ENCODE assay signal across 35 cellular contexts in genomic region chr9:132711846-132712245, GRCh38. TPM values are rescaled to one million over a fixed set of nuclear protein-coding genes. Genes with fewer than 3 reads are reported as not detected.
A peak's percentile ranks its signal among the peaks of the same experiment; 100 is the strongest.
DNase-seq lines count a peak whose midpoint lies in the region; ATAC-seq and TF ChIP-seq lines count a peak whose summit lies in the region.
"Had no signal": no experiment of that assay in that cellular context is flagged by ENCODE, and none has a peak within 500 bp of the region (broad histone marks: within the 10 kb centered on the region; RNA-seq: fewer than 3 reads in every experiment).

No MANE protein-coding gene starts in this region.

- no peak for TF ChIP-seq POLR2A in esophagus muscularis mucosa (IDR thresholded peaks at IDR 0.05; ENCODE audit: low read depth)

- no peak overlapping the region for H3K4me2 ChIP-seq in trophoblast cell (ENCODE audit: low read length)
- H3K4me2 ChIP-seq: A549; BLaER1; BLaER1 treated with 17β-estradiol and CSF1 and Interleukin-3, amounts not matched to agents 10 nM and 100 nM had no signal

- no peaks in the 10 kb centered on the region for H3K79me2 ChIP-seq in trophoblast cell (ENCODE audit: control insufficient read depth, insufficient read depth, low read length, poor library complexity)

- H3K27ac Mint-ChIP-seq in type B pancreatic cell = no peak overlapping the region
- H3K27ac Mint-ChIP-seq: B cell; CD4-positive, alpha-beta memory T cell; CD4-positive, alpha-beta T cell; CD4-positive, CD25-positive, alpha-beta regulatory T cell; CD8-positive, alpha-beta memory T cell; CD8-positive, alpha-beta T cell had no signal

- no peak overlapping the region for H4K91ac ChIP-seq in trophoblast cell (ENCODE audit: low read depth, low read length)

- no peak overlapping the region for H3K18ac ChIP-seq in trophoblast cell (ENCODE audit: low read length)

- H2BK5ac ChIP-seq in trophoblast cell (ENCODE audit: low read depth, low read length, poor library complexity) = no peak overlapping the region

- H2BK12ac ChIP-seq in trophoblast cell (ENCODE audit: low read length) = no peak overlapping the region

- no peak overlapping the region for H2BK120ac ChIP-seq in trophoblast cell (ENCODE audit: insufficient read depth, low read length, poor library complexity)

- H3K4me1 ChIP-seq in esophagus muscularis mucosa (no peaks in the 10 kb centered on the region), trophoblast cell (ENCODE audit: control insufficient read depth in 1 of 2, insufficient read depth in 2 of 2, low read length in 2 of 2) (no peaks in the 10 kb centered on the region)
- H3K4me1 ChIP-seq: A549; BE2C; BLaER1; BLaER1 treated with 17β-estradiol and CSF1 and Interleukin-3, amounts not matched to agents 10 nM and 100 nM; Caco-2 had no signal

- H3K27ac ChIP-seq in esophagus muscularis mucosa (replicated peaks in 1 of 4) (no peak overlapping the region), trophoblast cell (ENCODE audit: low read depth, low read length) (no peak overlapping the region)
- H3K27ac ChIP-seq: 22Rv1; A549; BLaER1; BLaER1 treated with 17β-estradiol and CSF1 and Interleukin-3, amounts not matched to agents 10 nM and 100 nM; C4-2B had no signal

- H3K4me1 Mint-ChIP-seq in type B pancreatic cell (ENCODE audit: unreplicated experiment) = no peaks in the 10 kb centered on the region
- H3K4me1 Mint-ChIP-seq: B cell; CD14-positive monocyte; CD4-positive, alpha-beta memory T cell; CD8-positive, alpha-beta memory T cell had no signal

- intact Hi-C loops in esophagus muscularis mucosa (cut with DNase I) = no loop called here

- no peak overlapping the region for H3K23ac ChIP-seq in trophoblast cell (ENCODE audit: low read length)

- H3K36me3 ChIP-seq in esophagus muscularis mucosa (no peaks in the 10 kb centered on the region), trophoblast cell (ENCODE audit: control insufficient read depth in 1 of 2, insufficient read depth in 2 of 2, low read length in 2 of 2) (no peaks in the 10 kb centered on the region)
- H3K36me3 ChIP-seq: BE2C; BLaER1; BLaER1 treated with 17β-estradiol and CSF1 and Interleukin-3, amounts not matched to agents 10 nM and 100 nM had no signal

- H3K27me3 ChIP-seq in esophagus muscularis mucosa (peaks cover 0 to 19% (median 0%) of the 10 kb centered on the region in 4 donors), trophoblast cell (ENCODE audit: insufficient read depth, low read length) (no peaks in the 10 kb centered on the region)
- H3K27me3 ChIP-seq: BE2C; BLaER1; BLaER1 treated with 17β-estradiol and CSF1 and Interleukin-3, amounts not matched to agents 10 nM and 100 nM had no signal

- no peak overlapping the region for H4K12ac ChIP-seq in trophoblast cell (ENCODE audit: low read depth, low read length)

- H3K36me3 Mint-ChIP-seq in type B pancreatic cell = no peaks in the 10 kb centered on the region
- H3K36me3 Mint-ChIP-seq: CD14-positive monocyte; CD4-positive, alpha-beta memory T cell; CD4-positive, CD25-positive, alpha-beta regulatory T cell; CD8-positive, alpha-beta memory T cell; CD8-positive, alpha-beta T cell had no signal

- H3K27me3 Mint-ChIP-seq in type B pancreatic cell = peaks cover 14% of the 10 kb centered on the region

- no peak overlapping the region for H3K4me3 ChIP-seq in esophagus muscularis mucosa
- no peak overlapping the region for H3K4me3 ChIP-seq in trophoblast cell (ENCODE audit: low read depth, low read length)
- H3K4me3 ChIP-seq: A549; BLaER1; BLaER1 treated with 17β-estradiol and CSF1 and Interleukin-3, amounts not matched to agents 10 nM and 100 nM had no signal

- H3K14ac ChIP-seq in trophoblast cell (ENCODE audit: low read length) = no peak overlapping the region

- no peak overlapping the region for H3K4ac ChIP-seq in trophoblast cell (ENCODE audit: low read depth, low read length)

- ATAC-seq in HG03342 (IDR thresholded peaks at IDR 0.05; ENCODE audit: unreplicated experiment) = no peak
- ATAC-seq in GM21390 (IDR thresholded peaks at IDR 0.05; ENCODE audit: unreplicated experiment) = no peak
- ATAC-seq: A549; CD8-positive, alpha-beta T cell had no signal

- 93% methylated on average over 3 of the region's 3 CpGs for WGBS in esophagus muscularis mucosa
- WGBS in trophoblast cell (ENCODE audit: extremely low coverage, insufficient coverage, insufficient read length) = no CpG with 5 or more reads among the region's 3 CpGs

- no peaks in the 10 kb centered on the region for H3K9me3 Mint-ChIP-seq in type B pancreatic cell
- H3K9me3 Mint-ChIP-seq: CD14-positive monocyte; CD4-positive, alpha-beta memory T cell; CD4-positive, alpha-beta T cell; CD4-positive, CD25-positive, alpha-beta regulatory T cell; CD8-positive, alpha-beta T cell had no signal

- no peak overlapping the region for H2AFZ ChIP-seq in trophoblast cell (ENCODE audit: insufficient read depth, low read length, poor library complexity)

- H2AK5ac ChIP-seq in trophoblast cell (ENCODE audit: low read length) = no peak overlapping the region

- no peak overlapping the region for H4K8ac ChIP-seq in trophoblast cell (ENCODE audit: low read depth, low read length)

- TF ChIP-seq CTCF in esophagus muscularis mucosa (IDR thresholded peaks at IDR 0.05) (no peak), type B pancreatic cell (conservative IDR thresholded peaks at IDR 0.05) (no peak)

- peak; percentile 17 for DNase-seq in activated CD8-positive, alpha-beta memory T cell treated with anti-CD3 and anti-CD28 coated beads for 24 hours
- no peak for DNase-seq in activated CD8-positive, alpha-beta memory T cell treated with anti-CD3 and anti-CD28 coated beads, Interleukin-2, amount 50 U/mL, for 4 hours
- DNase-seq in esophagus muscularis mucosa (ENCODE audit: extremely low spot score) = peak; percentile 7
- peak; percentile 66 to 89 for DNase-seq in trophoblast cell
- peak; percentile 25 for DNase-seq in type B pancreatic cell (ENCODE audit: extremely low spot score, unreplicated experiment)
- DNase-seq in activated CD4-positive, alpha-beta T cell treated with anti-CD3 and anti-CD28 coated beads, Interleukin-2, amount 50 U/mL, for 4 hours = no peak
- DNase-seq: 8988T; ACHN; AML-193; BE2C; C1 segment of cervical spinal cord; Caco-2; Calu3; CD4-positive, alpha-beta memory T cell; CD4-positive, alpha-beta T cell; CD4-positive, CD25-positive, alpha-beta regulatory T cell; CD8-positive, alpha-beta memory T cell; CD8-positive, alpha-beta T cell; COR-L47; DMS 273 treated with DMSO at 0.1 percent for 48 hours; DMS153; DMS53; DMS79; DMS79 treated with DMSO at 0.1 percent for 48 hours; DND-41; EL had no signal

- H3K9ac ChIP-seq in trophoblast cell (ENCODE audit: low read length) = no peak overlapping the region
- H3K9ac ChIP-seq: BLaER1; BLaER1 treated with 17β-estradiol and CSF1 and Interleukin-3, amounts not matched to agents 10 nM and 100 nM had no signal

- no peak for TF ChIP-seq EP300 in esophagus muscularis mucosa (IDR thresholded peaks at IDR 0.05)

- no peak overlapping the region for H3K4me3 Mint-ChIP-seq in type B pancreatic cell
- H3K4me3 Mint-ChIP-seq: B cell; CD14-positive monocyte; CD4-positive, alpha-beta memory T cell; CD4-positive, alpha-beta T cell; CD4-positive, CD25-positive, alpha-beta regulatory T cell; CD8-positive, alpha-beta memory T cell; CD8-positive, alpha-beta T cell had no signal

- no peaks in the 10 kb centered on the region for H3K79me1 ChIP-seq in trophoblast cell (ENCODE audit: low read length)

- no peaks in the 10 kb centered on the region for H3K9me3 ChIP-seq in esophagus muscularis mucosa
- peaks cover under 1% of the 10 kb centered on the region for H3K9me3 ChIP-seq in trophoblast cell (ENCODE audit: insufficient read depth, low read depth, low read length)
- H3K9me3 ChIP-seq: A549; BE2C; BLaER1; BLaER1 treated with 17β-estradiol and CSF1 and Interleukin-3, amounts not matched to agents 10 nM and 100 nM; Caco-2 had no signal

RNA-seq across cellular contexts. Expression of gene GTF3C4, which starts 41.6 kb away (rescaled TPM):
- total RNA-seq in esophagus muscularis mucosa (10 to 100 TPM; 10.4 to 15.3 (median 12.3) TPM), type B pancreatic cell (ENCODE audit: low replicate concordance) (23.7 and 25.9 TPM in 2 replicates)
- polyA plus RNA-seq in trophoblast cell (2013) = 9.4 and 9.5 TPM in 2 replicates

RNA-seq across cellular contexts. Expression of gene DDX31, which starts 42.1 kb away (rescaled TPM):
- total RNA-seq in esophagus muscularis mucosa (1 to 10 TPM; 6.6 to 7.8 (median 7.5) TPM), type B pancreatic cell (ENCODE audit: low replicate concordance) (16.0 and 19.6 TPM in 2 replicates)
- 8.0 and 8.5 TPM in 2 replicates for polyA plus RNA-seq in trophoblast cell (2013)

Comparison
In these comparisons a context has a peak if more than half of its experiments do, and no peak if none do; other contexts are left out.
1. DNase-seq: peak in activated CD8-positive, alpha-beta memory T cell treated with anti-CD3 and anti-CD28 coated beads for 24 hours (single experiment), esophagus muscularis mucosa (single experiment), trophoblast cell (2 of 2) and type B pancreatic cell (single experiment); none in activated CD8-positive, alpha-beta memory T cell treated with anti-CD3 and anti-CD28 coated beads, Interleukin-2, amount 50 U/mL, for 4 hours (single experiment) and activated CD4-positive, alpha-beta T cell treated with anti-CD3 and anti-CD28 coated beads, Interleukin-2, amount 50 U/mL, for 4 hours (0 of 2).